Comparison of ENCODE assay signal across 40 cellular contexts in genomic region chr11:28483072-28483867, GRCh38.
"Had no signal": no experiment of that assay in that cellular context is flagged by ENCODE, and none has a peak within 500 bp of the region (broad histone marks: within the 10 kb centered on the region; RNA-seq: fewer than 3 reads in every experiment).

No MANE protein-coding gene starts in this region.

- H3K4me3 ChIP-seq: adrenal gland, body of pancreas, breast epithelium, cardiac muscle cell had no signal

- H3K9me3 Mint-ChIP-seq: activated B cell treated with CpG ODN at 0.5 μM for 24 hours; activated CD4-positive, alpha-beta memory T cell treated with anti-CD3 and anti-CD28 coated beads for 36 hours; activated CD4-positive, alpha-beta T cell treated with anti-CD3 and anti-CD28 coated beads, Interleukin-2, amount 10 ng/mL, durations not matched to agents 24 days and 14 days; activated CD8-positive, alpha-beta T cell treated with anti-CD3 and anti-CD28 coated beads for 36 hours; activated naive CD4-positive, alpha-beta T cell treated with anti-CD3 and anti-CD28 coated beads for 36 hours; activated naive CD4-positive, alpha-beta T cell treated with anti-CD3 and anti-CD28 coated beads, Interleukin-2, amount 50 U/mL, for 72 hours; activated naive CD8-positive, alpha-beta T cell treated with anti-CD3 and anti-CD28 coated beads for 36 hours; activated T-cell treated with anti-CD3 and anti-CD28 coated beads, Interleukin-2, amount 50 U/mL, for 4 hours; activated T-cell treated with anti-CD3 and anti-CD28 coated beads, Interleukin-2, amount 50 U/mL, for 72 hours; activated T-helper 1 cell treated with anti-CD3 and anti-CD28 coated beads, Interleukin-12 subunit alpha, Interleukin-12 subunit beta, Interleukin-2, Interleukin-4 antibody, amounts not matched to agents 30 ng/mL and 10 ng/mL and 1 ng/mL, durations not matched to agents 14 hours and 24 hours and 36 hours; T-helper 1 cell treated with Interleukin-12 subunit alpha and Interleukin-12 subunit beta and Interleukin-4 antibody, amounts not matched to agents 30 μg/mL and 1 μg/mL, for 36 hours; T-helper 2 cell treated with Interferon-gamma antibody and Interleukin-4, amounts not matched to agents 5 μg/mL and 100 μg/mL, for 36 hours had no signal

- H3K36me3 ChIP-seq: adrenal gland, brain microvascular endothelial cell, breast epithelium, cardiac muscle cell had no signal

- H3K27ac Mint-ChIP-seq: activated B cell treated with CpG ODN at 0.5 μM for 24 hours; activated CD4-positive, alpha-beta memory T cell treated with anti-CD3 and anti-CD28 coated beads for 36 hours; activated CD4-positive, alpha-beta T cell treated with anti-CD3 and anti-CD28 coated beads, Interleukin-2, amount 10 ng/mL, durations not matched to agents 24 days and 14 days; activated CD8-positive, alpha-beta T cell treated with anti-CD3 and anti-CD28 coated beads for 36 hours; activated naive CD4-positive, alpha-beta T cell treated with anti-CD3 and anti-CD28 coated beads for 36 hours; activated naive CD4-positive, alpha-beta T cell treated with anti-CD3 and anti-CD28 coated beads, Interleukin-2, amount 50 U/mL, for 72 hours; activated naive CD8-positive, alpha-beta T cell treated with anti-CD3 and anti-CD28 coated beads for 36 hours; activated T-cell treated with anti-CD3 and anti-CD28 coated beads, Interleukin-2, amount 50 U/mL, for 72 hours; activated T-helper 1 cell treated with anti-CD3 and anti-CD28 coated beads, Interleukin-12 subunit alpha, Interleukin-12 subunit beta, Interleukin-2, Interleukin-4 antibody, amounts not matched to agents 30 ng/mL and 10 ng/mL and 1 ng/mL, durations not matched to agents 14 hours and 24 hours and 36 hours; activated T-helper 17 cell treated with anti-CD3 and anti-CD28 coated beads, Interleukin-2, amount 50 U/mL, for 72 hours; T-helper 1 cell treated with Interleukin-12 subunit alpha and Interleukin-12 subunit beta and Interleukin-4 antibody, amounts not matched to agents 30 μg/mL and 1 μg/mL, for 36 hours; T-helper 2 cell treated with Interferon-gamma antibody and Interleukin-4, amounts not matched to agents 5 μg/mL and 100 μg/mL, for 36 hours had no signal

- H3K27ac ChIP-seq: adrenal gland, body of pancreas, brain microvascular endothelial cell, breast epithelium, cardiac muscle cell, VCaP had no signal

- H3K9me3 ChIP-seq: adrenal gland, body of pancreas, breast epithelium had no signal

- H3K4me1 ChIP-seq: adrenal gland, body of pancreas, breast epithelium had no signal

- H3K27me3 ChIP-seq: adrenal gland, body of pancreas, brain microvascular endothelial cell, breast epithelium, cardiac muscle cell had no signal

- ATAC-seq: activated CD8-positive, alpha-beta T cell treated with anti-CD3 and anti-CD28 coated beads for 36 hours; activated naive CD4-positive, alpha-beta T cell treated with anti-CD3 and anti-CD28 coated beads, Interleukin-2, amount 50 U/mL, for 72 hours; activated T-cell treated with anti-CD3 and anti-CD28 coated beads, Interleukin-2, amount 50 U/mL, for 4 hours; activated T-cell treated with anti-CD3 and anti-CD28 coated beads, Interleukin-2, amount 50 U/mL, for 72 hours; activated T-helper 17 cell treated with anti-CD3 and anti-CD28 coated beads, Interleukin-2, amount 50 U/mL, for 72 hours; body of pancreas had no signal

- H3K4me1 Mint-ChIP-seq: activated B cell treated with CpG ODN at 0.5 μM for 24 hours; activated CD4-positive, alpha-beta T cell treated with anti-CD3 and anti-CD28 coated beads, Interleukin-2, amount 10 ng/mL, durations not matched to agents 24 days and 14 days; activated naive CD8-positive, alpha-beta T cell treated with anti-CD3 and anti-CD28 coated beads for 36 hours; activated T-helper 17 cell treated with anti-CD3 and anti-CD28 coated beads, Interleukin-2, amount 50 U/mL, for 72 hours; central memory CD8-positive, alpha-beta T cell had no signal

- H3K4me3 Mint-ChIP-seq: activated B cell treated with CpG ODN at 0.5 μM for 24 hours; activated CD4-positive, alpha-beta memory T cell treated with anti-CD3 and anti-CD28 coated beads for 36 hours; activated CD4-positive, alpha-beta T cell treated with anti-CD3 and anti-CD28 coated beads, Interleukin-2, amount 10 ng/mL, durations not matched to agents 24 days and 14 days; activated CD8-positive, alpha-beta T cell treated with anti-CD3 and anti-CD28 coated beads for 36 hours; activated naive CD4-positive, alpha-beta T cell treated with anti-CD3 and anti-CD28 coated beads for 36 hours; activated naive CD8-positive, alpha-beta T cell treated with anti-CD3 and anti-CD28 coated beads for 36 hours; activated T-cell treated with anti-CD3 and anti-CD28 coated beads, Interleukin-2, amount 50 U/mL, for 4 hours; activated T-cell treated with anti-CD3 and anti-CD28 coated beads, Interleukin-2, amount 50 U/mL, for 72 hours; activated T-helper 1 cell treated with anti-CD3 and anti-CD28 coated beads, Interleukin-12 subunit alpha, Interleukin-12 subunit beta, Interleukin-2, Interleukin-4 antibody, amounts not matched to agents 30 ng/mL and 10 ng/mL and 1 ng/mL, durations not matched to agents 14 hours and 24 hours and 36 hours; activated T-helper 17 cell treated with anti-CD3 and anti-CD28 coated beads, Interleukin-2, amount 50 U/mL, for 72 hours; central memory CD8-positive, alpha-beta T cell; T-helper 1 cell treated with Interleukin-12 subunit alpha and Interleukin-12 subunit beta and Interleukin-4 antibody, amounts not matched to agents 30 μg/mL and 1 μg/mL, for 36 hours; T-helper 2 cell treated with Interferon-gamma antibody and Interleukin-4, amounts not matched to agents 5 μg/mL and 100 μg/mL, for 36 hours had no signal

- DNase-seq: activated B cell treated with CpG ODN at 0.5 μM for 24 hours; activated CD4-positive, alpha-beta memory T cell treated with anti-CD3 and anti-CD28 coated beads for 36 hours; activated CD4-positive, alpha-beta T cell treated with anti-CD3 and anti-CD28 coated beads for 4 hours; activated CD4-positive, alpha-beta T cell treated with anti-CD3 and anti-CD28 coated beads, Interleukin-2, amount 10 ng/mL, durations not matched to agents 24 days and 14 days; activated CD4-positive, alpha-beta T cell treated with anti-CD3 and anti-CD28 coated beads, Interleukin-2, amount 50 U/mL, for 1 hour; activated CD4-positive, alpha-beta T cell treated with anti-CD3 and anti-CD28 coated beads, Interleukin-2, amount 50 U/mL, for 4 hours; activated CD4-positive, CD25-positive, alpha-beta regulatory T cell treated with anti-CD3 and anti-CD28 coated beads, Interleukin-2, amount 50 U/mL, for 72 hours; activated CD8-positive, alpha-beta memory T cell treated with anti-CD3 and anti-CD28 coated beads, Interleukin-2, amount 50 U/mL, for 4 hours; activated CD8-positive, alpha-beta T cell treated with anti-CD3 and anti-CD28 coated beads for 36 hours; activated effector memory CD4-positive, alpha-beta T cell treated with anti-CD3 and anti-CD28 coated beads, Interleukin-2, amount 50 U/mL, for 16 hours; activated gamma-delta T cell treated with Interleukin-2 at 50 U/mL for 16 hours; activated naive CD4-positive, alpha-beta T cell; activated naive CD4-positive, alpha-beta T cell treated with anti-CD3 and anti-CD28 coated beads for 36 hours; activated naive CD4-positive, alpha-beta T cell treated with anti-CD3 and anti-CD28 coated beads, Interleukin-2, amount 50 U/mL, for 16 hours; activated naive CD8-positive, alpha-beta T cell treated with anti-CD3 and anti-CD28 coated beads for 36 hours; activated T-cell treated with anti-CD3 and anti-CD28 coated beads for 4 hours; activated T-cell treated with anti-CD3 and anti-CD28 coated beads, Interleukin-2, amount 50 U/mL, for 1 hour; activated T-cell treated with anti-CD3 and anti-CD28 coated beads, Interleukin-2, amount 50 U/mL, for 4 hours; activated T-cell treated with anti-CD3 and anti-CD28 coated beads, Interleukin-2, amount 50 U/mL, for 72 hours; adrenal gland; amniotic stem cell; aorta; body of pancreas; brain microvascular endothelial cell; caudate nucleus; cerebellar nuclear complex; T-helper 1 cell; T-helper 2 cell; T-helper 9 cell had no signal

- FAIRE-seq: astrocyte, TTC549 had no signal

- H3K27me3 Mint-ChIP-seq: activated B cell treated with CpG ODN at 0.5 μM for 24 hours; activated CD4-positive, alpha-beta memory T cell treated with anti-CD3 and anti-CD28 coated beads for 36 hours; activated CD4-positive, alpha-beta T cell treated with anti-CD3 and anti-CD28 coated beads, Interleukin-2, amount 10 ng/mL, durations not matched to agents 24 days and 14 days; activated CD8-positive, alpha-beta T cell treated with anti-CD3 and anti-CD28 coated beads for 36 hours; activated naive CD8-positive, alpha-beta T cell treated with anti-CD3 and anti-CD28 coated beads for 36 hours; activated T-helper 17 cell treated with anti-CD3 and anti-CD28 coated beads, Interleukin-2, amount 50 U/mL, for 72 hours; central memory CD8-positive, alpha-beta T cell had no signal
